19 cellular contexts compared by ENCODE assay signal in the genomic region with DNA sequence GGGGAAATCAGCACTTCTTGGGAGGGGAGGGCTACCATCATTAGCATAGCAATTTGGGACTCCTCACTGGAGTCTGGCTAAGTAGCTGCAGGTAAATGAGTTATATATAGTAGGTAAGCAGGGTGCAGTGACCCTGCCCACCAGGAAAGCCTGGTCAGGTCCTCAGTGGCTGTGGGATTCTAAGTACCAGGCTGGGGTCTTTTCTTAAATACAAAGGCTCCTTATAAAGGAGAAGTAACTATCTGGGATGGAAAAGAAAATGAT.
"Had no signal": no experiment of that assay in that cellular context is flagged by ENCODE, and none has a peak within 500 bp of the region (broad histone marks: within the 10 kb centered on the region; RNA-seq: fewer than 3 reads in every experiment).

No MANE protein-coding gene starts in this region.

- H3K4me1 Mint-ChIP-seq: naive thymus-derived CD4-positive, alpha-beta T cell had no signal

- H3K27ac Mint-ChIP-seq: naive thymus-derived CD4-positive, alpha-beta T cell had no signal

- H3K4me1 ChIP-seq: gastrocnemius medialis, heart right ventricle, left lung, lower lobe of right lung had no signal

- H3K36me3 ChIP-seq: esophagus muscularis mucosa, gastrocnemius medialis, heart right ventricle, left lung, lower lobe of right lung had no signal

- ATAC-seq: gastrocnemius medialis; heart right ventricle; left cardiac atrium; left lung; left ventricle myocardium superior; lower lobe of right lung; naive thymus-derived CD4-positive, alpha-beta T cell had no signal

- H3K4me3 ChIP-seq: coronary artery, dorsolateral prefrontal cortex, esophagus muscularis mucosa, gastrocnemius medialis, heart right ventricle, left lung, lower lobe of right lung had no signal

- H3K27ac ChIP-seq: coronary artery, dorsolateral prefrontal cortex, esophagus muscularis mucosa, gastrocnemius medialis, heart right ventricle, left lung, lower lobe of right lung had no signal

- H3K27me3 ChIP-seq: dorsolateral prefrontal cortex, esophagus muscularis mucosa, gastrocnemius medialis, left lung had no signal

- H3K4me3 Mint-ChIP-seq: naive thymus-derived CD4-positive, alpha-beta T cell had no signal

- H3K36me3 Mint-ChIP-seq: naive thymus-derived CD4-positive, alpha-beta T cell had no signal

- DNase-seq: dermis blood vessel endothelial cell; dorsolateral prefrontal cortex; effector CD4-positive, alpha-beta T cell; effector memory CD4-positive, alpha-beta T cell; foreskin melanocyte; gastrocnemius medialis; glutamatergic neuron; head of caudate nucleus; heart right ventricle; hippocampal formation; left cardiac atrium; left lung; left ventricle myocardium superior; lower lobe of right lung; mesenchymal stem cell; midbrain; naive thymus-derived CD4-positive, alpha-beta T cell had no signal
